24 cellular contexts compared by ENCODE assay signal in genomic region chr1:44641126-44642102, GRCh38. TPM values are rescaled to one million over a fixed set of nuclear protein-coding genes. Genes with fewer than 3 reads are reported as not detected.
DNase-seq lines count a peak whose midpoint lies in the region; ATAC-seq, FAIRE-seq and TF ChIP-seq lines count a peak whose summit lies in the region.
"Had no signal": no experiment of that assay in that cellular context is flagged by ENCODE, and none has a peak within 500 bp of the region (broad histone marks: within the 10 kb centered on the region; RNA-seq: fewer than 3 reads in every experiment).

No MANE protein-coding gene starts in this region.

- H3K4me2 ChIP-seq in GM12878 (ENCODE audit: control insufficient read depth, insufficient read depth), result no peak overlapping the region
- H3K4me2 ChIP-seq: BLaER1 treated with 17β-estradiol and CSF1 and Interleukin-3, amounts not matched to agents 10 nM and 100 nM; KMS-11 had no signal

- TF ChIP-seq RAD21 in GM12878 (IDR thresholded peaks at IDR 0.05; ENCODE audit: insufficient read depth, low read depth, low read length), result no peak

- 0 out of 2 replicates have a peak, but pooled peaks have one; percentile 18 for TF ChIP-seq POLR2A in GM12878 (IDR thresholded peaks at IDR 0.05; ENCODE audit: low read depth, low read length)

- H3K9ac ChIP-seq in GM12878 (ENCODE audit: control insufficient read depth, insufficient read depth, low read length) (no peak overlapping the region), stomach smooth muscle (ENCODE audit: low read length in 2 of 2) (peak overlapping the region; percentile 5 to 44)
- H3K9ac ChIP-seq: KMS-11 had no signal

- H3K27ac ChIP-seq in GM12878 (ENCODE audit: control insufficient read depth, insufficient read depth) (no peak overlapping the region), stomach smooth muscle (ENCODE audit: low read length) (peak overlapping the region; percentile 99)
- H3K27ac ChIP-seq: BLaER1 treated with 17β-estradiol and CSF1 and Interleukin-3, amounts not matched to agents 10 nM and 100 nM; KMS-11 had no signal

- no peak for ATAC-seq in activated naive CD4-positive, alpha-beta T cell treated with anti-CD3 and anti-CD28 coated beads, Interleukin-2, amount 50 U/mL, for 72 hours
- ATAC-seq in GM12878, result no peak
- ATAC-seq: left lobe of liver, T-cell had no signal

- FAIRE-seq in GM12878 (lab: Jason Lieb, UNC), result no peak
- FAIRE-seq: bronchial epithelial cell, TTC549 had no signal

- peak overlapping the region; percentile 37 to 69 for H3K27ac Mint-ChIP-seq in activated naive CD4-positive, alpha-beta T cell treated with anti-CD3 and anti-CD28 coated beads, Interleukin-2, amount 50 U/mL, for 72 hours
- H3K27ac Mint-ChIP-seq in neural crest cell (ENCODE audit: unreplicated experiment), result peak overlapping the region; percentile 53
- H3K27ac Mint-ChIP-seq: dendritic cell treated with granulocyte-macrophage colony-stimulating factor and Interleukin-4, amounts not matched to agents 40 ng/mL and 50 ng/mL, for 4 days had no signal

- in situ Hi-C loops in GM12878 (cut with MboI), result no loop called here

- H3K36me3 ChIP-seq in GM12878 (ENCODE audit: control insufficient read depth in 2 of 2, insufficient read depth in 2 of 2, low read length in 1 of 2) (peaks cover 19 to 41% of the 10 kb centered on the region in 2 experiments), stomach smooth muscle (ENCODE audit: control insufficient read depth in 2 of 2, insufficient read depth in 2 of 2, low read length in 2 of 2) (peaks cover 31 to 52% of the 10 kb centered on the region in 2 donors)

- H3K27me3 ChIP-seq in GM12878 (replicated peaks in 1 of 2; ENCODE audit: control insufficient read depth in 2 of 2, insufficient read depth in 2 of 2, low read length in 1 of 2), result no peaks in the 10 kb centered on the region
- H3K27me3 ChIP-seq in stomach smooth muscle (ENCODE audit: control insufficient read depth in 1 of 2, insufficient read depth in 2 of 2, low read length in 2 of 2), result no peaks in the 10 kb centered on the region
- H3K27me3 ChIP-seq: adrenal gland; BLaER1 treated with 17β-estradiol and CSF1 and Interleukin-3, amounts not matched to agents 10 nM and 100 nM; heart left ventricle had no signal

- no peak overlapping the region for H2AFZ ChIP-seq in GM12878 (ENCODE audit: control insufficient read depth, low read depth, low read length)

- no peaks in the 10 kb centered on the region; the same call in 1 of the 2 replicates for H4K20me1 ChIP-seq in GM12878 (ENCODE audit: control insufficient read depth, insufficient read depth)

- peaks cover 0 to 16% of the 10 kb centered on the region in 2 donors for H3K36me3 Mint-ChIP-seq in activated naive CD4-positive, alpha-beta T cell treated with anti-CD3 and anti-CD28 coated beads, Interleukin-2, amount 50 U/mL, for 72 hours
- H3K36me3 Mint-ChIP-seq in neural crest cell (ENCODE audit: low read depth), result peaks cover 5% of the 10 kb centered on the region

- peaks cover 31% of the 10 kb centered on the region for H3K4me1 Mint-ChIP-seq in neural crest cell

- no peak for DNase-seq in activated naive CD4-positive, alpha-beta T cell treated with anti-CD3 and anti-CD28 coated beads, Interleukin-2, amount 50 U/mL, for 72 hours (ENCODE audit: low spot score in 2 of 2)
- DNase-seq in activated naive CD4-positive, alpha-beta T cell (lab: John Stamatoyannopoulos, UW), result no peak
- DNase-seq in GM12878 (ENCODE audit: low read depth, low spot score) (no peak), neural crest cell (ENCODE audit: low read depth, low spot score) (no peak), GM10248 (ENCODE audit: extremely low spot score) (no peak), NCI-H1105 (lab: John Stamatoyannopoulos, UW) (no peak), NCI-H1436 (lab: John Stamatoyannopoulos, UW) (no peak)
- DNase-seq: ACHN; heart left ventricle; midbrain; NCI-H187; NCI-H526 treated with DMSO at 0.1 percent for 48 hours; retina; stimulated activated CD4-positive, alpha-beta T cell treated with anti-CD3 and anti-CD28 coated beads, Interleukin-12 subunit alpha, Interleukin-12 subunit beta, amount 100 ng/mL, for 4 hours; stimulated activated CD4-positive, alpha-beta T cell treated with anti-CD3 and anti-CD28 coated beads, Interleukin-4, amount 100 ng/mL, for 4 hours; T-cell had no signal

- no peaks in the 10 kb centered on the region for H3K9me3 Mint-ChIP-seq in activated naive CD4-positive, alpha-beta T cell treated with anti-CD3 and anti-CD28 coated beads, Interleukin-2, amount 50 U/mL, for 72 hours
- no peaks in the 10 kb centered on the region for H3K9me3 Mint-ChIP-seq in neural crest cell
- H3K9me3 Mint-ChIP-seq: dendritic cell treated with granulocyte-macrophage colony-stimulating factor and Interleukin-4, amounts not matched to agents 40 ng/mL and 50 ng/mL, for 4 days; T-cell had no signal

- no peaks in the 10 kb centered on the region for H3K79me2 ChIP-seq in GM12878 (ENCODE audit: control insufficient read depth, insufficient read depth, low read length)

- TF ChIP-seq EP300 in GM12878 (IDR thresholded peaks at IDR 0.05; ENCODE audit: borderline replicate concordance in 1 of 2, control insufficient read depth in 1 of 2, low read depth in 2 of 2, low read length in 2 of 2), result no peak

- H3K4me3 ChIP-seq in GM12878, result no peak overlapping the region
- H3K4me3 ChIP-seq in stomach smooth muscle (ENCODE audit: low read length in 2 of 2), result no peak overlapping the region
- H3K4me3 ChIP-seq: adrenal gland; BLaER1 treated with 17β-estradiol and CSF1 and Interleukin-3, amounts not matched to agents 10 nM and 100 nM; heart left ventricle had no signal

- CTCF ChIA-PET in GM12878 (lab: Yijun Ruan, JAX) (interaction anchor here (0.6 to 4.4 kb wide), 3 partner anchors 11 to 70 kb away, joined by 3 to 37 read pairs (median 3); no protein-coding TSS in a partner anchor), GM10248 (lab: Yijun Ruan, JAX) (interaction anchor here (0.7 to 13.8 kb wide), 7 partner anchors 8 to 69 kb away, joined by 3 to 204 read pairs (median 6); no protein-coding TSS in a partner anchor)

- SMC1A ChIA-PET in GM12878 (lab: Charles Lee; ENCODE audit: uncharacterized antibody, unreplicated experiment), result interaction anchor here (1.3 to 1.5 kb wide), 2 partner anchors 8 to 31 kb away, joined by 3 to 5 read pairs; no protein-coding TSS in a partner anchor

- no peaks in the 10 kb centered on the region for H3K27me3 Mint-ChIP-seq in neural crest cell (ENCODE audit: low read depth)
- H3K27me3 Mint-ChIP-seq: dendritic cell treated with granulocyte-macrophage colony-stimulating factor and Interleukin-4, amounts not matched to agents 40 ng/mL and 50 ng/mL, for 4 days; T-cell had no signal

- peak overlapping the region; percentile 31 for H3K4me3 Mint-ChIP-seq in neural crest cell
- H3K4me3 Mint-ChIP-seq: dendritic cell treated with granulocyte-macrophage colony-stimulating factor and Interleukin-4, amounts not matched to agents 40 ng/mL and 50 ng/mL, for 4 days; T-cell had no signal

- H3K9me3 ChIP-seq in GM12878 (replicated peaks; ENCODE audit: control insufficient read depth, insufficient read depth, low read length) (no peaks in the 10 kb centered on the region), stomach smooth muscle (ENCODE audit: control insufficient read depth in 2 of 2, low read length in 2 of 2) (no peaks in the 10 kb centered on the region)
- H3K9me3 ChIP-seq: adrenal gland; BLaER1 treated with 17β-estradiol and CSF1 and Interleukin-3, amounts not matched to agents 10 nM and 100 nM; heart left ventricle had no signal

- no peaks in the 10 kb centered on the region for H3K4me1 ChIP-seq in GM12878 (ENCODE audit: control insufficient read depth, insufficient read depth, low read length)
- peaks cover 59% of the 10 kb centered on the region for H3K4me1 ChIP-seq in stomach smooth muscle (ENCODE audit: control insufficient read depth, insufficient read depth, low read length)

- RAD21 ChIA-PET in GM12878 (lab: Charles Lee; ENCODE audit: unreplicated experiment), result interaction anchor here (0.7 kb wide), 1 partner anchor 11 kb away, joined by 3 read pairs; no protein-coding TSS in a partner anchor

- no TSS peak for BruUV-seq in GM12878 (replicated peaks; lab: Mats Ljungman, UMichigan)

- 97% methylated on average over 12 of the region's 12 CpGs for WGBS in GM12878 (ENCODE audit: insufficient coverage, insufficient replicate concordance, low lambda C conversion rate, missing lambda C conversion rate)

- intact Hi-C loops in GM12878 (cut with micrococcal nuclease; ENCODE audit: unreplicated experiment), result no loop called here

- TF ChIP-seq CTCF in GM12878 (IDR thresholded peaks at IDR 0.05 in 2 of 3, conservative IDR thresholded peaks at IDR 0.05 in 1 of 3; ENCODE audit: control insufficient read depth in 2 of 3, extremely low read depth in 1 of 3, insufficient read depth in 1 of 3, low read depth in 3 of 3, low read length in 3 of 3) (no peak), neural crest cell (conservative IDR thresholded peaks at IDR 0.05) (no peak), GM10248 (IDR thresholded peaks at IDR 0.05; ENCODE audit: control extremely low read depth, extremely low read depth, low read depth, missing control alignments) (no peak)

- POLR2A ChIA-PET in GM12878 (lab: Charles Lee), result interaction anchor here (0.5 to 1.7 kb wide), 3 partner anchors 10 to 876 kb away, joined by 4 to 5 read pairs (median 5); no protein-coding TSS in a partner anchor
- POLR2A ChIA-PET in GM10248 (lab: Yijun Ruan, JAX), result interaction anchor here (0.5 to 2.1 kb wide), 5 partner anchors 8 to 1670 kb away, joined by 3 to 8 read pairs (median 5); no protein-coding TSS in a partner anchor

RNA-seq across cellular contexts. Expression of gene TMEM53, which starts 32.9 kb away (rescaled TPM):
- total RNA-seq in activated naive CD4-positive, alpha-beta T cell treated with anti-CD3 and anti-CD28 coated beads, Interleukin-2, amount 50 U/mL, for 72 hours, result 1 to 10 TPM; 4.4 to 5.2 TPM
- total RNA-seq in GM12878 (2013; cell fraction: nucleolus; rRNA removed), result 6.8 and 6.9 TPM in 2 replicates
- total RNA-seq in GM12878 (2014; rRNA removed) (11.7 and 16.7 TPM in 2 replicates), GM12878 (2014; rRNA removed; fragmentation: Illumina TruSeq; extraction: Trizol) (6.9 and 7.1 TPM in 2 replicates), GM12878 (2021) (13.2 and 13.8 TPM in 2 replicates), neural crest cell (14.1 and 15.7 TPM in 2 replicates)
- polyA plus RNA-seq in GM12878 (2011; ENCODE audit: low read depth), result 4.5 TPM
- polyA plus RNA-seq in GM12878 (2011; rRNA removed) (3.8 and 6.6 TPM in 2 replicates), GM12878 (2014; fragmentation: Illumina TruSeq; extraction: Trizol) (4.6 and 8.4 TPM in 2 replicates), GM12878 (2014; fragmentation: Nextera tagmentation; extraction: Ambion mirVana) (1 to 10 TPM; 3.1 to 6.2 TPM), GM12878 (2014; rRNA removed) (17.4 and 18.4 TPM in 2 replicates), GM12878 (2016; fragmentation: Nextera tagmentation; extraction: Ambion mirVana) (10 to 100 TPM; 22.5 to 23.9 TPM)
- polyA plus RNA-seq in GM12878 (2011; cell fraction: cytosol; rRNA removed), result 15.3 and 18.0 TPM in 2 replicates
- polyA plus RNA-seq in GM12878 (2011; cell fraction: nucleus; rRNA removed), result 10.2 and 12.0 TPM in 2 replicates
- 10.5 and 12.2 TPM in 2 replicates for polyA plus RNA-seq in GM12878 (2012)
- 5.7 and 11.4 TPM in 2 replicates for polyA minus RNA-seq in GM12878 (2011; rRNA and poly(A)+ RNA removed)
- 5.7 and 6.1 TPM in 2 replicates for polyA minus RNA-seq in GM12878 (2011; cell fraction: cytosol; rRNA and poly(A)+ RNA removed)
- polyA minus RNA-seq in GM12878 (2011; cell fraction: nucleus; rRNA and poly(A)+ RNA removed), result 2.7 and 3.1 TPM in 2 replicates

RNA-seq across cellular contexts. Expression of gene ARMH1, which starts 33.1 kb away (rescaled TPM):
- total RNA-seq in activated naive CD4-positive, alpha-beta T cell treated with anti-CD3 and anti-CD28 coated beads, Interleukin-2, amount 50 U/mL, for 72 hours, result 100 to 1,000 TPM; 102 to 155 TPM
- total RNA-seq in GM12878 (2013; cell fraction: nucleolus; rRNA removed), result 3.4 and 5.6 TPM in 2 replicates
- total RNA-seq in GM12878 (2014; rRNA removed), result 17.1 and 26.5 TPM in 2 replicates
- total RNA-seq in GM12878 (2014; rRNA removed; fragmentation: Illumina TruSeq; extraction: Trizol), result 8.5 and 10.3 TPM in 2 replicates
- 15.9 and 18.1 TPM in 2 replicates for total RNA-seq in GM12878 (2021)
- 0.87 TPM for polyA plus RNA-seq in GM12878 (2011; ENCODE audit: low read depth)
- 1.7 and 2.6 TPM in 2 replicates for polyA plus RNA-seq in GM12878 (2011; rRNA removed)
- 2.3 and 4.7 TPM in 2 replicates for polyA plus RNA-seq in GM12878 (2011; cell fraction: cytosol; rRNA removed)
- polyA plus RNA-seq in GM12878 (2011; cell fraction: nucleus; rRNA removed), result 36.5 and 40.7 TPM in 2 replicates
- 7.7 and 10.3 TPM in 2 replicates for polyA plus RNA-seq in GM12878 (2012)
- polyA plus RNA-seq in GM12878 (2014; fragmentation: Illumina TruSeq; extraction: Trizol), result 3.8 and 8.3 TPM in 2 replicates
- 1 to 10 TPM in 1 of 2 experiments, under 1 TPM in 1; 0.93 to 1.8 TPM for polyA plus RNA-seq in GM12878 (2014; fragmentation: Nextera tagmentation; extraction: Ambion mirVana)
- polyA plus RNA-seq in GM12878 (2014; rRNA removed), result 43.9 and 45.9 TPM in 2 replicates
- polyA plus RNA-seq in GM12878 (2016; fragmentation: Nextera tagmentation; extraction: Ambion mirVana), result 1 to 10 TPM; 5.6 to 8.1 TPM
- polyA minus RNA-seq in GM12878 (2011; rRNA and poly(A)+ RNA removed), result 0.80 and 1.3 TPM in 2 replicates
- not detected in 2 replicates for polyA minus RNA-seq in GM12878 (2011; cell fraction: cytosol; rRNA and poly(A)+ RNA removed)
- 0.48 and 1.9 TPM in 2 replicates for polyA minus RNA-seq in GM12878 (2011; cell fraction: nucleus; rRNA and poly(A)+ RNA removed)
- 5.6 and 5.9 TPM in 2 replicates for total RNA-seq in neural crest cell
- total RNA-seq: bronchial epithelial cell had no signal
